Comparison of ENCODE assay signal across 10 cellular contexts in genomic region chr6:154500769-154501171, GRCh38. TPM values are rescaled to one million over a fixed set of nuclear protein-coding genes. Genes with fewer than 3 reads are reported as not detected.
DNase-seq lines count a peak whose midpoint lies in the region; ATAC-seq, FAIRE-seq and TF ChIP-seq lines count a peak whose summit lies in the region.
"Had no signal": no experiment of that assay in that cellular context is flagged by ENCODE, and none has a peak within 500 bp of the region (broad histone marks: within the 10 kb centered on the region; RNA-seq: fewer than 3 reads in every experiment).

No MANE protein-coding gene starts in this region.

- 40% methylated on average over 3 of the region's 3 CpGs for WGBS in right lobe of liver (ENCODE audit: insufficient coverage, low coverage, low lambda C conversion rate, missing lambda C conversion rate)

- H3K27ac ChIP-seq in C4-2B = no peak overlapping the region
- H3K27ac ChIP-seq in right lobe of liver = peak overlapping the region; percentile 11 to 45 (median 38)
- H3K27ac ChIP-seq: epithelial cell of prostate had no signal

- H3K27me3 ChIP-seq in right lobe of liver = no peaks in the 10 kb centered on the region

- H3K4me1 ChIP-seq in right lobe of liver = peaks cover 0 to 38% (median 6%) of the 10 kb centered on the region in 4 donors

- no peaks in the 10 kb centered on the region for H3K27me3 Mint-ChIP-seq in chondrocyte (ENCODE audit: low read depth)

- H3K27ac Mint-ChIP-seq in chondrocyte (ENCODE audit: unreplicated experiment) = no peak overlapping the region

- ATAC-seq in right lobe of liver (peak; percentile 82 to 90 (median 86)), HG02610 (IDR thresholded peaks at IDR 0.05; ENCODE audit: unreplicated experiment) (no peak)

- no peaks in the 10 kb centered on the region for H3K9me3 Mint-ChIP-seq in chondrocyte (ENCODE audit: low read depth)

- peaks cover 3% of the 10 kb centered on the region for H3K36me3 Mint-ChIP-seq in chondrocyte (ENCODE audit: low read depth)

- TF ChIP-seq CTCF in C4-2B (conservative IDR thresholded peaks at IDR 0.05) (peak; percentile 42), LNCaP clone FGC (IDR thresholded peaks at IDR 0.05; ENCODE audit: control insufficient read depth, extremely low read depth, insufficient read depth) (peak; percentile 34), chondrocyte (IDR thresholded peaks at IDR 0.05) (peak; percentile 76), right lobe of liver (IDR thresholded peaks at IDR 0.05) (peak; percentile 49 to 62 (median 50))

- H3K4me3 Mint-ChIP-seq in chondrocyte (ENCODE audit: unreplicated experiment) = no peak overlapping the region

- TF ChIP-seq POLR2A in right lobe of liver (IDR thresholded peaks at IDR 0.05) (no peak), H54 (IDR thresholded peaks at IDR 0.05; ENCODE audit: low read depth, low read length) (no peak)

- intact Hi-C loops in right lobe of liver (cut with DNase I) = no loop called here

- no peaks in the 10 kb centered on the region for H3K36me3 ChIP-seq in right lobe of liver

- H3K4me3 ChIP-seq in LNCaP clone FGC (ENCODE audit: low read depth, low read length) (no peak overlapping the region), right lobe of liver (no peak overlapping the region)

- no peaks in the 10 kb centered on the region for H3K9me3 ChIP-seq in right lobe of liver

- no peak for DNase-seq in LNCaP clone FGC (ENCODE audit: low read depth)
- no peak for DNase-seq in chondrocyte (ENCODE audit: low spot score)
- no peak for DNase-seq in right lobe of liver
- DNase-seq in HK-2 (ENCODE audit: unreplicated experiment) = no peak
- DNase-seq in H54 (ENCODE audit: insufficient read length, low spot score) = no peak
- DNase-seq in NCI-H2107 (lab: John Stamatoyannopoulos, UW) = no peak
- DNase-seq: NCI-H2171 had no signal

- FAIRE-seq in H54 (lab: Jason Lieb, UNC) = no peak

- peaks cover 12% of the 10 kb centered on the region for H3K4me1 Mint-ChIP-seq in chondrocyte (ENCODE audit: low read depth)

RNA-seq across cellular contexts. Expression of gene CNKSR3, which starts 9.7 kb away (rescaled TPM):
- 11.5 to 14.2 TPM (median 12.8 TPM) in 3 replicates for total RNA-seq in chondrocyte
- 10 to 100 TPM; 19.8 to 43.4 (median 26.9) TPM for total RNA-seq in right lobe of liver
